In genomic region chr11:69035150-69035958, GRCh38 we compare ENCODE assay signal across 16 cellular contexts. TPM values are rescaled to one million over a fixed set of nuclear protein-coding genes. Genes with fewer than 3 reads are reported as not detected.
DNase-seq lines count a peak whose midpoint lies in the region; ATAC-seq and TF ChIP-seq lines count a peak whose summit lies in the region.
"Had no signal": no experiment of that assay in that cellular context is flagged by ENCODE, and none has a peak within 500 bp of the region (broad histone marks: within the 10 kb centered on the region; RNA-seq: fewer than 3 reads in every experiment).

No MANE protein-coding gene starts in this region.

- peak overlapping the region; percentile 32 for H3K9ac ChIP-seq in NT2/D1 (ENCODE audit: insufficient read length, low read depth)
- no peak overlapping the region for H3K9ac ChIP-seq in mucosa of rectum (ENCODE audit: low read depth in 1 of 2, low read length in 2 of 2)
- H3K9ac ChIP-seq: parathyroid adenoma had no signal

- no peaks in the 10 kb centered on the region for H3K27me3 ChIP-seq in NT2/D1 (ENCODE audit: insufficient read depth, insufficient read length)
- no peaks in the 10 kb centered on the region for H3K27me3 ChIP-seq in mucosa of rectum (ENCODE audit: control insufficient read depth in 2 of 2, insufficient read depth in 2 of 2, low read length in 2 of 2)
- H3K27me3 ChIP-seq in tibial artery, result peaks cover 0 to 2% of the 10 kb centered on the region in 2 donors

- intact Hi-C loops in tibial artery (cut with DNase I; ENCODE audit: low total_unique reads), result no loop called here

- ATAC-seq in GM21825 (IDR thresholded peaks at IDR 0.05; ENCODE audit: unreplicated experiment), result no peak
- ATAC-seq: activated CD8-positive, alpha-beta T cell treated with anti-CD3 and anti-CD28 coated beads for 36 hours had no signal

- H3K27ac ChIP-seq in mucosa of rectum (ENCODE audit: low read depth in 2 of 2, low read length in 2 of 2) (peak overlapping the region; percentile 48 to 55), tibial artery (peak overlapping the region; percentile 75 to 82)
- H3K27ac ChIP-seq: parathyroid adenoma, RWPE1, spleen had no signal

- DNase-seq in NT2/D1 (ENCODE audit: low read depth, low spot score) (no peak), fibroblast of peridontal ligament (ENCODE audit: extremely low read depth) (peak; percentile 50), tibial artery (peak; percentile 56 to 81), mucosa of gallbladder (ENCODE audit: low spot score) (no peak), GM03348 (ENCODE audit: low spot score) (no peak)
- DNase-seq: activated B cell treated with CpG ODN at 0.5 μM for 24 hours; activated CD8-positive, alpha-beta T cell treated with anti-CD3 and anti-CD28 coated beads for 36 hours; activated naive CD8-positive, alpha-beta T cell treated with anti-CD3 and anti-CD28 coated beads, Interleukin-2, amount 10 ng/mL, durations not matched to agents 7 days and 5 days; NCI-H146; NCI-H82; spleen had no signal

- H3K9me3 ChIP-seq in NT2/D1 (ENCODE audit: insufficient read depth, low read length) (no peaks in the 10 kb centered on the region), mucosa of rectum (ENCODE audit: control insufficient read depth in 2 of 2, low read length in 2 of 2) (no peaks in the 10 kb centered on the region), tibial artery (no peaks in the 10 kb centered on the region)
- H3K9me3 ChIP-seq: spleen had no signal

- H3K4me3 ChIP-seq in NT2/D1 (ENCODE audit: insufficient read length, low read depth) (no peak overlapping the region), mucosa of rectum (ENCODE audit: low read length in 2 of 2) (no peak overlapping the region), tibial artery (no peak overlapping the region)
- H3K4me3 ChIP-seq: spleen had no signal

- peaks cover 4% of the 10 kb centered on the region for H3K36me3 ChIP-seq in NT2/D1 (ENCODE audit: insufficient read depth, insufficient read length, low read length)
- no peaks in the 10 kb centered on the region for H3K36me3 ChIP-seq in mucosa of rectum (ENCODE audit: control insufficient read depth in 2 of 2, insufficient read depth in 2 of 2, low read length in 2 of 2)
- no peaks in the 10 kb centered on the region for H3K36me3 ChIP-seq in tibial artery
- H3K36me3 ChIP-seq: spleen had no signal

- peaks cover 19% of the 10 kb centered on the region for H3K4me1 ChIP-seq in NT2/D1 (ENCODE audit: insufficient read depth, insufficient read length)
- H3K4me1 ChIP-seq in mucosa of rectum (ENCODE audit: control insufficient read depth in 2 of 2, insufficient read depth in 2 of 2, low read length in 2 of 2), result peaks cover 0 to 2% of the 10 kb centered on the region in 2 donors
- peaks cover 0 to 36% (median 13%) of the 10 kb centered on the region in 4 donors for H3K4me1 ChIP-seq in tibial artery
- H3K4me1 ChIP-seq: parathyroid adenoma had no signal

- no peak for TF ChIP-seq CTCF in tibial artery (IDR thresholded peaks at IDR 0.05)

RNA-seq across cellular contexts. Expression of gene TPCN2, which starts 13.4 kb away (rescaled TPM):
- 29.1 TPM for total RNA-seq in mucosa of gallbladder

RNA-seq across cellular contexts. Expression of gene MRGPRF, which starts 22.3 kb away (rescaled TPM):
- 43.8 TPM for total RNA-seq in mucosa of gallbladder
- total RNA-seq: activated B cell treated with CpG ODN at 0.5 μM for 24 hours; activated CD8-positive, alpha-beta T cell treated with anti-CD3 and anti-CD28 coated beads for 36 hours; activated naive CD8-positive, alpha-beta T cell treated with anti-CD3 and anti-CD28 coated beads, Interleukin-2, amount 10 ng/mL, durations not matched to agents 7 days and 5 days; T-helper 1 cell treated with Interleukin-12 subunit alpha and Interleukin-12 subunit beta and Interleukin-4 antibody, amounts not matched to agents 30 ng/mL and 1 ng/mL, for 36 hours had no signal

RNA-seq across cellular contexts. Expression of gene MRGPRD, which starts 54.6 kb away (rescaled TPM):
- total RNA-seq in mucosa of gallbladder, result not detected
- total RNA-seq: activated B cell treated with CpG ODN at 0.5 μM for 24 hours; activated CD8-positive, alpha-beta T cell treated with anti-CD3 and anti-CD28 coated beads for 36 hours; activated naive CD8-positive, alpha-beta T cell treated with anti-CD3 and anti-CD28 coated beads, Interleukin-2, amount 10 ng/mL, durations not matched to agents 7 days and 5 days; spleen; T-helper 1 cell treated with Interleukin-12 subunit alpha and Interleukin-12 subunit beta and Interleukin-4 antibody, amounts not matched to agents 30 ng/mL and 1 ng/mL, for 36 hours had no signal

Comparison
In these comparisons a context has a peak if more than half of its experiments do, and no peak if none do; other contexts are left out.
1. DNase-seq: peak in fibroblast of peridontal ligament (single experiment) and tibial artery (2 of 2); none in NT2/D1 (single experiment), mucosa of gallbladder (single experiment) and GM03348 (single experiment).